In the genomic region with DNA sequence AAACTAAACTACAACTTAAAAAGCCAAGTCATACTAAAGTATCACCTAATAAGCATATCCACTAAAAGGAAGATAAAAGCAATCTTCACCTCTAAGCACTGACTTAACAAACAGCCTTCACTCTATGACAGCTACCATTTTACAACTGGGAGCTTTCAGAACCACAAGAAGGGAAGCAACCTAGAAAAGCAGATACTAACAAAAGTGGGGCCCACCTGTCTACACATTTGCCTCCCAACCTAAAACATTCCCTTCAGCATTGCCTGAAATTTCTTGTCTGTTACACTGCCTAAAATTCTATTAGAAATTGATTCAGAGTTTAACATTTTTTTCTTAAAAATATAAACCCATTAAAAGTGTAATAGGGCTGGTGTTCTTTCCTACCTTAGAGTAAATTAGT, we compare ENCODE assay signal across 20 cellular contexts.
DNase-seq lines count a peak whose midpoint lies in the region; ATAC-seq and TF ChIP-seq lines count a peak whose summit lies in the region.
"Had no signal": no experiment of that assay in that cellular context is flagged by ENCODE, and none has a peak within 500 bp of the region (broad histone marks: within the 10 kb centered on the region; RNA-seq: fewer than 3 reads in every experiment).

No MANE protein-coding gene starts in this region.

- peaks cover 36% of the 10 kb centered on the region for H3K36me3 Mint-ChIP-seq in type B pancreatic cell

- H3K27me3 Mint-ChIP-seq in type B pancreatic cell, result no peaks in the 10 kb centered on the region
- H3K27me3 Mint-ChIP-seq: B cell; CD4-positive, CD25-positive, alpha-beta regulatory T cell; CD8-positive, alpha-beta memory T cell had no signal

- H3K4me1 ChIP-seq in cardiac muscle cell (ENCODE audit: low read depth) (peaks cover 48% of the 10 kb centered on the region), mesendoderm (ENCODE audit: control insufficient read depth, low read depth, low read length) (peaks cover 8% of the 10 kb centered on the region)
- H3K4me1 ChIP-seq: BLaER1 had no signal

- intact Hi-C loops in Right ventricle myocardium superior (cut with DNase I) (no loop called here), left colon (cut with DNase I, micrococcal nuclease) (no loop called here)

- no peak overlapping the region for H2AK5ac ChIP-seq in mesendoderm (ENCODE audit: low read length)

- H3K9ac ChIP-seq in mesendoderm (ENCODE audit: low read length), result no peak overlapping the region
- H3K9ac ChIP-seq: BLaER1 had no signal

- H3K27ac Mint-ChIP-seq in type B pancreatic cell, result peak overlapping the region; percentile 46
- H3K27ac Mint-ChIP-seq: B cell; CD4-positive, CD25-positive, alpha-beta regulatory T cell; GM23338; HFFc6 had no signal

- peaks cover 14% of the 10 kb centered on the region for H3K4me1 Mint-ChIP-seq in type B pancreatic cell (ENCODE audit: unreplicated experiment)
- H3K4me1 Mint-ChIP-seq: B cell had no signal

- H2BK5ac ChIP-seq in mesendoderm (ENCODE audit: low read length), result no peak overlapping the region

- H3K27me3 ChIP-seq in cardiac muscle cell (no peaks in the 10 kb centered on the region), mesendoderm (ENCODE audit: insufficient read depth, low read length, poor library complexity) (no peaks in the 10 kb centered on the region)
- H3K27me3 ChIP-seq: BLaER1 had no signal

- H4K5ac ChIP-seq in mesendoderm (ENCODE audit: low read length), result no peak overlapping the region

- H3K23ac ChIP-seq in mesendoderm (ENCODE audit: low read length), result no peak overlapping the region

- no peak overlapping the region for H3K56ac ChIP-seq in mesendoderm (ENCODE audit: low read length)

- H2BK15ac ChIP-seq in mesendoderm (replicated peaks; ENCODE audit: low read depth), result no peak overlapping the region

- H3K79me2 ChIP-seq in mesendoderm (ENCODE audit: control insufficient read depth, insufficient read depth, low read length), result no peaks in the 10 kb centered on the region

- H3K36me3 ChIP-seq in cardiac muscle cell (peaks cover 8% of the 10 kb centered on the region), mesendoderm (ENCODE audit: control insufficient read depth, insufficient read depth, low read length) (no peaks in the 10 kb centered on the region)

- H3K9me3 Mint-ChIP-seq in type B pancreatic cell, result no peaks in the 10 kb centered on the region
- H3K9me3 Mint-ChIP-seq: CD4-positive, CD25-positive, alpha-beta regulatory T cell; CD8-positive, alpha-beta memory T cell; GM23338; H9; HFFc6 had no signal

- ATAC-seq in Right ventricle myocardium superior (ENCODE audit: poor library complexity), result no peak
- ATAC-seq in left colon, result no peak
- no peak for ATAC-seq in GM21723 (IDR thresholded peaks at IDR 0.05; ENCODE audit: unreplicated experiment)
- ATAC-seq: GM23338, HCT116 had no signal

- no peak overlapping the region for H4K8ac ChIP-seq in mesendoderm (ENCODE audit: low read depth, low read length)

- H3K9me3 ChIP-seq in cardiac muscle cell (ENCODE audit: low read depth), result no peaks in the 10 kb centered on the region
- H3K9me3 ChIP-seq: BLaER1 had no signal

- H3K4me2 ChIP-seq in mesendoderm (ENCODE audit: low read length), result no peak overlapping the region
- H3K4me2 ChIP-seq: BLaER1, GM23338 had no signal

- no peak overlapping the region for H3K4ac ChIP-seq in mesendoderm (ENCODE audit: low read depth, low read length)

- peak overlapping the region; percentile 78 for H3K27ac ChIP-seq in cardiac muscle cell
- H3K27ac ChIP-seq in mesendoderm (ENCODE audit: low read depth, low read length), result no peak overlapping the region
- H3K27ac ChIP-seq: 22Rv1, BLaER1, C4-2B had no signal

- H3K18ac ChIP-seq in mesendoderm (ENCODE audit: low read length), result no peak overlapping the region

- DNase-seq in cardiac muscle cell (ENCODE audit: low read depth in 1 of 2, low spot score in 1 of 2) (no peak), Right ventricle myocardium superior (no peak), mesendoderm (peak; percentile 18), type B pancreatic cell (ENCODE audit: extremely low spot score, unreplicated experiment) (no peak), left colon (no peak)
- DNase-seq: CD4-positive, CD25-positive, alpha-beta regulatory T cell; CD8-positive, alpha-beta memory T cell; DMS 273 treated with DMSO at 0.1 percent for 48 hours; DMS53; DMS79 treated with DMSO at 0.1 percent for 48 hours; GF-D8; H9; HFFc6 had no signal

- TF ChIP-seq CTCF in cardiac muscle cell (IDR thresholded peaks at IDR 0.05; ENCODE audit: low read depth, low read length) (no peak), type B pancreatic cell (conservative IDR thresholded peaks at IDR 0.05) (no peak)

- H2BK120ac ChIP-seq in mesendoderm (ENCODE audit: low read depth, low read length), result no peak overlapping the region

- H3K4me3 ChIP-seq in cardiac muscle cell (no peak overlapping the region), mesendoderm (ENCODE audit: low read length) (no peak overlapping the region)
- H3K4me3 ChIP-seq: BLaER1, GM23338 had no signal

- H3K79me1 ChIP-seq in mesendoderm (ENCODE audit: low read length), result no peaks in the 10 kb centered on the region

- no peak overlapping the region for H3K4me3 Mint-ChIP-seq in type B pancreatic cell
- H3K4me3 Mint-ChIP-seq: B cell; CD4-positive, CD25-positive, alpha-beta regulatory T cell; CD8-positive, alpha-beta memory T cell; GM23338; H9; HFFc6 had no signal
